In the genomic region with DNA sequence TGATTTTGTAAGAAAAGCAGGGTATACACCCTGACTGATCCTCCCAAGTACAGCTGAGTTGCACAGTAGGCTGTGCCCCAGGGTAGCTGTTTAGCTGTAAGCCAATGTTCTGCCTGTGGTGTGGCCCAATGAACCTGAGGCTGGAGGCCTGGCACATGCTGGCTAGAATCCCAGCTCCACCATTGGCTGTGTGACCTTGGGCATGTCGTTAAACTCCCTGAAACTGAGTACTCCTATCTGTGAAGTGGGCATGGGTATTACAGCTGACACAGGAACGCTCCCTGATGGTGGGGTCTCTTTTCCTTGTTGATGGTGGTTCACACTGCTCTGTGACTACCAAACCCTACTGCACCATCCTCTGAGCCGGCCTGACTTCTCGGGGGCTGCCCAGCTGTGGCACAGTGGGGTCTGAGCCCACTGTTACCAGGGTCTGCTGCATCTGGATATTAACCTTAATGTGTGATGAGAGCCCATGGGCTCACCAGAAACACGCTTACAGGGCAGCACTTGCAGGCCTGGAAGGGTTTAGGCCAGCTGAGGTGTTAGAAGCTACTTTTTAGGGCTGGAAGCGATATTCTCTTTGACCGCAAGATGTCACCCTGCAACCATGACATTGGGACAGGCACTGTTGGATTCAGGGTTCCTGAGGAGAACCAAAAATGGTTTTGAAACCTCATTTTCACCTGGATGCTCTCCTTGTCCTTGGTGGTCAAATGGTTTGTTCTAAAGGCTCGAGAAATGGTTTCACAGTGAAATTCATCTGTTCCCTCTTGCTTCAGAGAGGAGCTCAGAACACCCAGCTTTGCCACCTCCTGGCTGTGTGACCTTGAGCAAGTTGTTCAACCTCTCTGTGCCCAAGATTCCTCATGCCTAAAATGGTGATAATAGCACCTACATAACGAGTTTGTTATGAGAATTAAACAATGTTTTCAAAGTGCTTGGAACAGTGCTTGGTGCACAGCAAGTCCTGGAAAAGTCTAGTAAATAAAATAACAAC, we compare ENCODE assay signal across 8 cellular contexts. TPM values are rescaled to one million over a fixed set of nuclear protein-coding genes. Genes with fewer than 3 reads are reported as not detected.
DNase-seq lines count a peak whose midpoint lies in the region; ATAC-seq, FAIRE-seq and TF ChIP-seq lines count a peak whose summit lies in the region.

No MANE protein-coding gene starts in this region.

- H3K4me3 ChIP-seq in DOHH2 (ENCODE audit: low read length) (no peak overlapping the region), GM12878 (no peak overlapping the region), small intestine (ENCODE audit: low read depth in 1 of 2, low read length in 2 of 2) (no peak overlapping the region)

- RAD21 ChIA-PET in GM12878 (lab: Charles Lee; ENCODE audit: unreplicated experiment), result interaction anchor here (0.5 to 2.4 kb wide), 34 partner anchors 10 to 629 kb away, joined by 3 to 37 read pairs (median 4); no protein-coding TSS in a partner anchor

- H3K4me1 ChIP-seq in DOHH2 (ENCODE audit: control insufficient read depth, low read length) (no peaks in the 10 kb centered on the region), GM12878 (ENCODE audit: control insufficient read depth, insufficient read depth, low read length) (no peaks in the 10 kb centered on the region), small intestine (ENCODE audit: control insufficient read depth in 2 of 2, insufficient read depth in 1 of 2, low read depth in 1 of 2, low read length in 1 of 2) (no peaks in the 10 kb centered on the region)

- in situ Hi-C loops in GM12878 (cut with MboI), result loop anchor here (10.0 to 25.0 kb wide), 3 partner anchors 607 to 1264 kb away; no protein-coding TSS in a partner anchor

- peak; percentile 31 for FAIRE-seq in HTR-8/SVneo (lab: Jason Lieb, UNC)
- FAIRE-seq in GM12878 (lab: Jason Lieb, UNC), result peak; percentile 56
- FAIRE-seq in small intestine (lab: Jason Lieb, UNC), result no peak

- 14% methylated on average over 9 of the region's 9 CpGs for WGBS in GM12878 (ENCODE audit: insufficient coverage, insufficient replicate concordance, low lambda C conversion rate, missing lambda C conversion rate)
- WGBS in small intestine, 3 donors, result 30 to 43% (median 32%) methylated on average over 9 of the region's 9 CpGs

- peak; percentile 96 for TF ChIP-seq RAD21 in GM12878 (IDR thresholded peaks at IDR 0.05; ENCODE audit: insufficient read depth, low read depth, low read length)

- H3K9me3 ChIP-seq in DOHH2 (ENCODE audit: control insufficient read depth, insufficient read depth, low read length) (no peaks in the 10 kb centered on the region), GM12878 (replicated peaks; ENCODE audit: control insufficient read depth, insufficient read depth, low read length) (no peaks in the 10 kb centered on the region), small intestine (ENCODE audit: control insufficient read depth, low read depth) (no peaks in the 10 kb centered on the region)

- H3K4me2 ChIP-seq in DOHH2 (ENCODE audit: low read length) (no peak overlapping the region), GM12878 (ENCODE audit: control insufficient read depth, insufficient read depth) (no peak overlapping the region)

- no TSS peak for BruUV-seq in GM12878 (replicated peaks; lab: Mats Ljungman, UMichigan)

- H3K27ac ChIP-seq in DOHH2 (ENCODE audit: low read depth, low read length) (no peak overlapping the region), GM12878 (ENCODE audit: control insufficient read depth, insufficient read depth) (no peak overlapping the region), small intestine (ENCODE audit: low read depth in 1 of 2, low read length in 1 of 2) (no peak overlapping the region)

- TF ChIP-seq EP300 in GM12878 (IDR thresholded peaks at IDR 0.05; ENCODE audit: borderline replicate concordance in 1 of 2, control insufficient read depth in 1 of 2, low read depth in 2 of 2, low read length in 2 of 2), result no peak

- no peaks in the 10 kb centered on the region for H3F3A ChIP-seq in DOHH2 (ENCODE audit: control insufficient read depth, insufficient read depth)

- H3K36me3 ChIP-seq in DOHH2 (ENCODE audit: control insufficient read depth, low read length), result no peaks in the 10 kb centered on the region
- H3K36me3 ChIP-seq in GM12878 (ENCODE audit: control insufficient read depth in 2 of 2, insufficient read depth in 2 of 2, low read length in 1 of 2), result no peaks in the 10 kb centered on the region
- no peaks in the 10 kb centered on the region for H3K36me3 ChIP-seq in small intestine (ENCODE audit: control insufficient read depth in 2 of 2, insufficient read depth in 2 of 2, low read length in 2 of 2)

- H4K20me1 ChIP-seq in DOHH2 (ENCODE audit: control insufficient read depth, insufficient read depth, low read depth, low read length), result 0 out of 2 replicates have a peak, but pooled peaks cover 2% of the 10 kb centered on the region
- H4K20me1 ChIP-seq in GM12878 (ENCODE audit: control insufficient read depth, insufficient read depth), result no peaks in the 10 kb centered on the region

- CTCF ChIA-PET in GM12878 (lab: Yijun Ruan, JAX), result interaction anchor here (0.6 to 10.1 kb wide), 70 partner anchors 9 to 1275 kb away, joined by 3 to 282 read pairs (median 4); no protein-coding TSS in a partner anchor

- ATAC-seq in GM12878 (peak; percentile 72), HG03571 (IDR thresholded peaks at IDR 0.05; ENCODE audit: unreplicated experiment) (no peak), GM19467 (IDR thresholded peaks at IDR 0.05; ENCODE audit: unreplicated experiment) (no peak)

- POLR2A ChIA-PET in GM12878 (lab: Charles Lee), result interaction anchor here (1.4 kb wide), 1 partner anchor 502 kb away, joined by 4 read pairs; no protein-coding TSS in a partner anchor

- H3K79me2 ChIP-seq in DOHH2 (ENCODE audit: control insufficient read depth, low read length) (no peaks in the 10 kb centered on the region), GM12878 (ENCODE audit: control insufficient read depth, insufficient read depth, low read length) (no peaks in the 10 kb centered on the region)

- TF ChIP-seq CTCF in DOHH2 (IDR thresholded peaks at IDR 0.05; ENCODE audit: low read depth, low read length, poor library complexity, severe bottlenecking) (peak; percentile 83), GM12878 (IDR thresholded peaks at IDR 0.05 in 2 of 3, conservative IDR thresholded peaks at IDR 0.05 in 1 of 3; ENCODE audit: control insufficient read depth in 2 of 3, extremely low read depth in 1 of 3, insufficient read depth in 1 of 3, low read depth in 3 of 3, low read length in 3 of 3) (peak; percentile 73 to 91 (median 90))

- TF ChIP-seq POLR2A in GM12878 (IDR thresholded peaks at IDR 0.05; ENCODE audit: low read depth, low read length), result no peak

- no peak overlapping the region for H2AFZ ChIP-seq in GM12878 (ENCODE audit: control insufficient read depth, low read depth, low read length)

- SMC1A ChIA-PET in GM12878 (lab: Charles Lee; ENCODE audit: uncharacterized antibody, unreplicated experiment), result interaction anchor here (0.6 to 3.5 kb wide), 33 partner anchors 17 to 1311 kb away, joined by 3 to 32 read pairs (median 3); no protein-coding TSS in a partner anchor

- peaks cover 11% of the 10 kb centered on the region; the same call in 1 of the 2 replicates for H3K27me3 ChIP-seq in DOHH2 (ENCODE audit: control insufficient read depth, low read length)
- H3K27me3 ChIP-seq in GM12878 (replicated peaks in 1 of 2; ENCODE audit: control insufficient read depth in 2 of 2, insufficient read depth in 2 of 2, low read length in 1 of 2), result peaks cover 4 to 6% of the 10 kb centered on the region in 2 experiments
- H3K27me3 ChIP-seq in small intestine (ENCODE audit: control insufficient read depth in 2 of 2, insufficient read depth in 2 of 2, low read length in 2 of 2), result no peaks in the 10 kb centered on the region

- H3K9ac ChIP-seq in GM12878 (ENCODE audit: control insufficient read depth, insufficient read depth, low read length), result no peak overlapping the region

- intact Hi-C loops in GM12878 (cut with micrococcal nuclease; ENCODE audit: unreplicated experiment), result loop anchor here (1.0 to 10.0 kb wide), 2 partner anchors 504 to 1167 kb away; no protein-coding TSS in a partner anchor

- no peaks in the 10 kb centered on the region for H3K9me2 ChIP-seq in DOHH2 (replicated peaks; ENCODE audit: control insufficient read depth, low read length)

- DNase-seq in HTR-8/SVneo (ENCODE audit: insufficient read length, low spot score), result peak; percentile 27
- DNase-seq in T follicular helper cell (ENCODE audit: low read depth), result peak; percentile 40
- no peak for DNase-seq in GM12878 (ENCODE audit: low read depth, low spot score)
- DNase-seq in hippocampal formation (lab: John Stamatoyannopoulos, UW), result peak; percentile 38 to 48
- DNase-seq in small intestine, result peak; percentile 77

TF ChIP-seq in GM12878, 131 proteins besides CTCF, POLR2A, EP300 and RAD21:
- TF ChIP-seq SMC3 (IDR thresholded peaks at IDR 0.05; ENCODE audit: borderline replicate concordance, low read length) (peak; percentile 89), SREBF1 (IDR thresholded peaks at IDR 0.05; ENCODE audit: low read length) (no peak), RUNX3 (IDR thresholded peaks at IDR 0.05; ENCODE audit: low read length) (peak; percentile 55), RB1 (IDR thresholded peaks at IDR 0.05; ENCODE audit: borderline replicate concordance) (0 out of 2 replicates have a peak, but pooled peaks have one; percentile 58), SMARCA5 (IDR thresholded peaks at IDR 0.05) (peak; percentile 69)

RNA-seq across cellular contexts. Expression of a gene that starts 6.8 kb away (rescaled TPM):
- 0.40 TPM in 1 of 2 replicates, not detected in the other for total RNA-seq in GM12878 (2013; cell fraction: nucleolus; rRNA removed)
- total RNA-seq in GM12878 (2014; rRNA removed), result 0.16 and 0.23 TPM in 2 replicates
- not detected in 2 replicates for total RNA-seq in GM12878 (2014; rRNA removed; fragmentation: Illumina TruSeq; extraction: Trizol)
- 0.37 TPM in 1 of 2 replicates, not detected in the other for total RNA-seq in GM12878 (2021)
- polyA plus RNA-seq in GM12878 (2011; ENCODE audit: low read depth), result not detected
- polyA plus RNA-seq in GM12878 (2011; rRNA removed), result 0.10 TPM in 1 of 2 replicates, not detected in the other
- polyA plus RNA-seq in GM12878 (2011; cell fraction: cytosol; rRNA removed), result 0.22 TPM in 1 of 2 replicates, not detected in the other
- 0.28 and 0.31 TPM in 2 replicates for polyA plus RNA-seq in GM12878 (2011; cell fraction: nucleus; rRNA removed)
- polyA plus RNA-seq in GM12878 (2012), result 1.2 and 1.6 TPM in 2 replicates
- 0.07 TPM in 1 of 2 replicates, not detected in the other for polyA plus RNA-seq in GM12878 (2014; fragmentation: Illumina TruSeq; extraction: Trizol)
- not detected for polyA plus RNA-seq in GM12878 (2014; fragmentation: Nextera tagmentation; extraction: Ambion mirVana)
- polyA plus RNA-seq in GM12878 (2014; rRNA removed), result 0.35 and 0.70 TPM in 2 replicates
- under 1 TPM; 0.54 to 1.00 TPM for polyA plus RNA-seq in GM12878 (2016; fragmentation: Nextera tagmentation; extraction: Ambion mirVana)
- not detected in 2 replicates for polyA minus RNA-seq in GM12878 (2011; rRNA and poly(A)+ RNA removed)
- not detected in 2 replicates for polyA minus RNA-seq in GM12878 (2011; cell fraction: cytosol; rRNA and poly(A)+ RNA removed)
- polyA minus RNA-seq in GM12878 (2011; cell fraction: nucleus; rRNA and poly(A)+ RNA removed), result not detected in 2 replicates
- 10 to 100 TPM; 21.9 to 25.4 (median 25.3) TPM for polyA plus RNA-seq in small intestine

Comparison
In these comparisons a context has a peak if more than half of its experiments do, and no peak if none do; other contexts are left out.
1. RNA of a gene that starts 6.8 kb away (polyA plus RNA-seq): 21.9 to 25.4 TPM in small intestine; 0.07 to 1.6 TPM in GM12878; every median in the first group is over 4 times any median in the second.